Comparison of ENCODE assay signal across 8 cellular contexts in genomic region chr4:137733174-137734141, GRCh38.
A peak's percentile ranks its signal among the peaks of the same experiment; 100 is the strongest.
DNase-seq lines count a peak whose midpoint lies in the region; ATAC-seq and TF ChIP-seq lines count a peak whose summit lies in the region.
"Not testable (repeated sequence)": the region's sequence is repeated elsewhere in the genome, so short reads cannot be mapped to it uniquely, and the experiment has no call there.

No MANE protein-coding gene starts in this region.

- H3K27ac Mint-ChIP-seq in type B pancreatic cell, result not testable (repeated sequence)

- H3K4me1 Mint-ChIP-seq in type B pancreatic cell (ENCODE audit: unreplicated experiment), result not testable (repeated sequence)

- H3K36me3 ChIP-seq in DOHH2 (ENCODE audit: control insufficient read depth, low read length); RWPE2 (ENCODE audit: low read depth): not testable (repeated sequence)

- ATAC-seq in GM19025 (IDR thresholded peaks at IDR 0.05; ENCODE audit: low read depth, unreplicated experiment), result peak; percentile 68
- ATAC-seq in HG02884 (IDR thresholded peaks at IDR 0.05; ENCODE audit: unreplicated experiment), result peak; percentile 70
- peak; percentile 66; the same call in 2 of the 3 replicates for ATAC-seq in RWPE2 (ENCODE audit: low read depth)

- H3K27ac ChIP-seq in DOHH2 (ENCODE audit: low read depth, low read length); RWPE2 (ENCODE audit: poor library complexity, severe bottlenecking): not testable (repeated sequence)

- H3F3A ChIP-seq in DOHH2 (ENCODE audit: control insufficient read depth, insufficient read depth), result not testable (repeated sequence)

- H3K79me2 ChIP-seq in DOHH2 (ENCODE audit: control insufficient read depth, low read length), result not testable (repeated sequence)

- DNase-seq in M059J (ENCODE audit: low read depth) (peak; percentile 6), cardiac fibroblast (ENCODE audit: low read depth in 2 of 2) (peak; percentile 28 to 48), islet precursor cell (peak; percentile 77)
- not testable (repeated sequence) for DNase-seq in RWPE2 (ENCODE audit: low spot score); type B pancreatic cell (ENCODE audit: extremely low spot score, unreplicated experiment)

- H3K27me3 ChIP-seq in DOHH2 (ENCODE audit: control insufficient read depth, low read length); RWPE2 (ENCODE audit: insufficient read depth, poor library complexity, severe bottlenecking): not testable (repeated sequence)

- not testable (repeated sequence) for H3K4me2 ChIP-seq in DOHH2 (ENCODE audit: low read length)

- H3K4me1 ChIP-seq in DOHH2 (ENCODE audit: control insufficient read depth, low read length); RWPE2 (ENCODE audit: insufficient read depth, poor library complexity, severe bottlenecking): not testable (repeated sequence)

- H4K20me1 ChIP-seq in DOHH2 (ENCODE audit: control insufficient read depth, insufficient read depth, low read depth, low read length), result not testable (repeated sequence)

- not testable (repeated sequence) for H3K9me3 ChIP-seq in DOHH2 (ENCODE audit: control insufficient read depth, insufficient read depth, low read length); RWPE2 (ENCODE audit: severe bottlenecking)

- H3K4me3 ChIP-seq in DOHH2 (ENCODE audit: low read length); RWPE2 (ENCODE audit: severe bottlenecking); cardiac fibroblast (replicated peaks in 1 of 2; ENCODE audit: low read depth in 2 of 2, low read length in 2 of 2): not testable (repeated sequence)

- H3K9me3 Mint-ChIP-seq in type B pancreatic cell, result peaks cover 10% of the 10 kb centered on the region

- H3K27me3 Mint-ChIP-seq in type B pancreatic cell, result not testable (repeated sequence)

- not testable (repeated sequence) for H3K4me3 Mint-ChIP-seq in type B pancreatic cell

- TF ChIP-seq CTCF in DOHH2 (IDR thresholded peaks at IDR 0.05; ENCODE audit: low read depth, low read length, poor library complexity, severe bottlenecking) (peak; percentile 55), RWPE2 (IDR thresholded peaks at IDR 0.05; ENCODE audit: poor library complexity, severe bottlenecking) (peak; percentile 53), cardiac fibroblast (IDR thresholded peaks at IDR 0.05; ENCODE audit: low read depth, low read length) (peak; percentile 27), type B pancreatic cell (conservative IDR thresholded peaks at IDR 0.05) (peak; percentile 51)

- not testable (repeated sequence) for H3K36me3 Mint-ChIP-seq in type B pancreatic cell

- H3K9me2 ChIP-seq in DOHH2 (replicated peaks; ENCODE audit: control insufficient read depth, low read length), result not testable (repeated sequence)
